31 cellular contexts compared by ENCODE assay signal in the genomic region with DNA sequence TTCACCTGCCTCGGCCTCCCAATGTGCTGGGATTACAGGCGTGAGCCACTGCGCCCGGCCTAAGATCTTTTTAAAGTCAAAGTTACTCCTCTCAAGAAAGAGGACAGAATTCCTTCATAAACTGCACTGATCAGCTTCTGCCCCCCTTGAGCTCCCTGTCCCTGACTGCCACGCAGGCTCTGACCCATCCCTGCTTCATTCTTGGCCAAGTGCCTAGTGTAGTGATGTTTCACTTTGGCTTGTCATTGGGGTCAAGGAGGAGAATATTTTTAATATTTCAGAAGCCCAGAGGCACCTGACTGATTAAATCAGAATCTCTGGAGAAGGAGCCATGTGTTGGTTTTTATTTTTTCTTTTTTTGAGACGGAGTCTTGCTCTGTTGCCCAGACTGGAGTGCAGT.
"Had no signal": no experiment of that assay in that cellular context is flagged by ENCODE, and none has a peak within 500 bp of the region (broad histone marks: within the 10 kb centered on the region; RNA-seq: fewer than 3 reads in every experiment).

No MANE protein-coding gene starts in this region.

- FAIRE-seq: islet of Langerhans, pancreas, small intestine had no signal

- H3K27me3 ChIP-seq: dorsolateral prefrontal cortex, foreskin keratinocyte, pancreas, thyroid gland, upper lobe of left lung, vagina had no signal

- H3K36me3 ChIP-seq: heart right ventricle, pancreas, prostate gland, thyroid gland, upper lobe of left lung, vagina had no signal

- H3K4me3 ChIP-seq: coronary artery, dorsolateral prefrontal cortex, heart right ventricle, pancreas, prostate gland, stomach, thyroid gland, upper lobe of left lung, vagina had no signal

- H3K9me3 ChIP-seq: pancreas, prostate gland, stomach, thyroid gland, upper lobe of left lung, vagina had no signal

- DNase-seq: activated CD4-positive, alpha-beta T cell treated with anti-CD3 and anti-CD28 coated beads for 1 hour; activated CD4-positive, alpha-beta T cell treated with anti-CD3 and anti-CD28 coated beads, Interleukin-2, amount 50 U/mL, for 1 hour; activated CD8-positive, alpha-beta T cell treated with anti-CD3 and anti-CD28 coated beads for 36 hours; activated naive CD4-positive, alpha-beta T cell; activated T-cell treated with anti-CD3 and anti-CD28 coated beads, Interleukin-2, amount 50 U/mL, for 48 hours; anterior cingulate cortex; cerebellar nuclear complex; dorsolateral prefrontal cortex; effector memory CD4-positive, alpha-beta T cell; heart right ventricle; left ventricle myocardium superior; naive thymus-derived CD4-positive, alpha-beta T cell; nucleus accumbens; pancreas; retina; small intestine; stimulated activated CD4-positive, alpha-beta T cell treated with anti-CD3 and anti-CD28 coated beads, Interleukin-4, amount 100 ng/mL, for 4 hours; stimulated activated CD8-positive, alpha-beta memory T cell treated with anti-CD3 and anti-CD28 coated beads, Interleukin-4, amount 100 ng/mL, for 48 hours; stimulated activated naive B cell treated with anti-CD40 and anti-IgM and Interleukin-4, amounts not matched to agents 10 μg/mL and 1 μg/mL and 100 μg/mL, for 72 hours; stomach; T-helper 2 cell; thyroid gland; upper lobe of left lung had no signal

- H3K4me1 ChIP-seq: foreskin keratinocyte, pancreas, prostate gland had no signal

- H3K27ac ChIP-seq: coronary artery, dorsolateral prefrontal cortex, heart right ventricle, pancreas, prostate gland, stomach, thyroid gland, upper lobe of left lung, vagina had no signal

- ATAC-seq: activated CD8-positive, alpha-beta T cell treated with anti-CD3 and anti-CD28 coated beads for 36 hours; activated naive CD4-positive, alpha-beta T cell treated with anti-CD3 and anti-CD28 coated beads, Interleukin-2, amount 50 U/mL, for 72 hours; foreskin keratinocyte; heart right ventricle; left ventricle myocardium superior; naive thymus-derived CD4-positive, alpha-beta T cell; pancreas; sciatic nerve; stimulated activated naive B cell treated with anti-CD40 and anti-IgM and Interleukin-4, amounts not matched to agents 10 μg/mL and 1 μg/mL and 100 μg/mL, for 72 hours; WTC11 had no signal
